11 cellular contexts compared by ENCODE assay signal in the genomic region with DNA sequence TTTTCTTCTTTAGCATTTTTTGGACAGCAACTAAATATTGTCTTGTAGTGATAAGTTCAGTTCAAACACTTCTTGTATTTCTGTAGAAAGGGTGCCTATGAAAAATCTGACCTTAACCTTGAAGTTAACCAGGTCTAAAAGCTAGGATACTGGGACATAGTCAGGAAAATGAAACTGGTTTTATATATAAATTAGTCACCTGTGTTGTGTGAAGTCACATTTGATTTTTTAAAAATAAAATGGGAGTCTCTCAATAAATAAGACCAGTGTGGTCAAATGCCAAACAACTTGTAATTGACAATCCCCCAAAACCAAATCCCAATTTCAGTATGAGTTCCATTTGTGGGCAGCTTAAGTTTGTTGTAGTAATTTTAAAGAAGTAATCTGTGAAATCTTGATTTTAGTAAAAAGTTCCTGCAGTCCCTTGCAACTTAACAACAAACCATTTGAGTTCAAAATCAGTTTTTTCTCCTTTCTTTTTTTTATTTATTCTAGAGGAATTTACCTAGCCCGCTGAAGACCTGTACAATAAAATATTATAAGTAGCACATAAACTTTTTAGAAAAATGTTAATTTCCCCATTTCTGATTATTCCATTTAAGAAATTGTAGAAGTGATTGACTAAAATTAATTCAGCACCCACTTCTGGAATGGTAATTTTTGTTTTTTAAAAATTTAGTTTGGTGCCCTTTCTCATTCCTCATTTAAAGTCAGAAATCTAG.
DNase-seq lines count a peak whose midpoint lies in the region; ATAC-seq, FAIRE-seq and TF ChIP-seq lines count a peak whose summit lies in the region.
"Had no signal": no experiment of that assay in that cellular context is flagged by ENCODE, and none has a peak within 500 bp of the region (broad histone marks: within the 10 kb centered on the region; RNA-seq: fewer than 3 reads in every experiment).

No MANE protein-coding gene starts in this region.

- peak overlapping the region; percentile 40 for H3K4me3 ChIP-seq in astrocyte (ENCODE audit: insufficient read depth, low read depth, low read length)
- no peak overlapping the region for H3K4me3 ChIP-seq in testis

- TF ChIP-seq CTCF in astrocyte (IDR thresholded peaks at IDR 0.05; ENCODE audit: insufficient read depth, low read depth, low read length) (no peak), testis (IDR thresholded peaks at IDR 0.05) (no peak)

- intact Hi-C loops in testis (cut with DNase I; ENCODE audit: low total_unique reads), result no loop called here

- peaks cover 99% of the 10 kb centered on the region for H3K79me2 ChIP-seq in astrocyte (ENCODE audit: insufficient read depth, low read length)

- H3K4me3 Mint-ChIP-seq in astrocyte (ENCODE audit: unreplicated experiment), result no peak overlapping the region
- H3K4me3 Mint-ChIP-seq: activated B cell treated with CpG ODN at 0.5 μM for 24 hours; activated naive CD4-positive, alpha-beta T cell treated with anti-CD3 and anti-CD28 coated beads for 36 hours; neural crest cell had no signal

- H3K4me1 Mint-ChIP-seq in astrocyte (ENCODE audit: low read depth, unreplicated experiment), result no peaks in the 10 kb centered on the region
- H3K4me1 Mint-ChIP-seq: neural crest cell had no signal

- peak overlapping the region; percentile 99 for H3K27ac ChIP-seq in astrocyte (ENCODE audit: low read depth, low read length)
- peak overlapping the region; percentile 94 to 100 for H3K27ac ChIP-seq in testis

- DNase-seq in HT1080 (ENCODE audit: low read depth), result peak; percentile 32
- DNase-seq in astrocyte (ENCODE audit: low read depth), result peak; percentile 39
- DNase-seq in kidney tubule cell (ENCODE audit: low spot score), result peak; percentile 1
- DNase-seq in testis, result no peak
- DNase-seq in NCI-H2196 (lab: John Stamatoyannopoulos, UW; ENCODE audit: unreplicated experiment), result no peak
- no peak for DNase-seq in effector CD4-positive, alpha-beta T cell
- DNase-seq: activated B cell treated with CpG ODN at 0.5 μM for 24 hours; activated naive CD4-positive, alpha-beta T cell treated with anti-CD3 and anti-CD28 coated beads for 36 hours; MM.1S had no signal

- H3K9ac ChIP-seq in astrocyte (ENCODE audit: low read length), result peak overlapping the region; percentile 93

- H3K4me2 ChIP-seq in astrocyte (ENCODE audit: low read length), result peak overlapping the region; percentile 94

- H3K9me3 ChIP-seq in astrocyte (ENCODE audit: insufficient read depth, low read depth, low read length) (no peaks in the 10 kb centered on the region), testis (no peaks in the 10 kb centered on the region)

- no peaks in the 10 kb centered on the region for H4K20me1 ChIP-seq in astrocyte (ENCODE audit: insufficient read depth, low read length)

- H3K36me3 ChIP-seq in astrocyte (ENCODE audit: insufficient read depth, low read length) (no peaks in the 10 kb centered on the region), testis (ENCODE audit: low read depth, missing control alignments) (no peaks in the 10 kb centered on the region)

- H3K27me3 ChIP-seq in astrocyte (ENCODE audit: insufficient read depth, low read length) (no peaks in the 10 kb centered on the region), testis (no peaks in the 10 kb centered on the region)

- H3K27ac Mint-ChIP-seq in astrocyte (ENCODE audit: unreplicated experiment), result no peak overlapping the region

- no peaks in the 10 kb centered on the region for H3K36me3 Mint-ChIP-seq in astrocyte (ENCODE audit: low read depth, unreplicated experiment)

- peaks cover 66% of the 10 kb centered on the region for H3K27me3 Mint-ChIP-seq in astrocyte (ENCODE audit: low read depth, unreplicated experiment)
- H3K27me3 Mint-ChIP-seq: activated B cell treated with CpG ODN at 0.5 μM for 24 hours had no signal

- no peaks in the 10 kb centered on the region for H3K9me3 Mint-ChIP-seq in astrocyte (ENCODE audit: unreplicated experiment)
- H3K9me3 Mint-ChIP-seq: activated B cell treated with CpG ODN at 0.5 μM for 24 hours; activated naive CD4-positive, alpha-beta T cell treated with anti-CD3 and anti-CD28 coated beads for 36 hours; neural crest cell had no signal

- no peak for TF ChIP-seq POLR2A in testis (IDR thresholded peaks at IDR 0.05)

- H3K4me1 ChIP-seq in astrocyte (ENCODE audit: insufficient read depth, low read length) (peaks cover 55% of the 10 kb centered on the region), testis (peaks cover 41% of the 10 kb centered on the region)

- no peak for ATAC-seq in GM21576 (IDR thresholded peaks at IDR 0.05; ENCODE audit: unreplicated experiment)

- FAIRE-seq in astrocyte (lab: Jason Lieb, UNC), result peak; percentile 74

- WGBS in testis, 2 donors, result 58 to 73% methylated on average over 1 of the region's 1 CpG

- H2AFZ ChIP-seq in astrocyte (ENCODE audit: low read depth, low read length), result no peak overlapping the region

Comparison
In these comparisons a context has a peak if more than half of its experiments do, and no peak if none do; other contexts are left out.
1. DNase-seq: peak in HT1080 (single experiment), astrocyte (single experiment) and kidney tubule cell (single experiment); none in testis (single experiment), NCI-H2196 (single experiment) and effector CD4-positive, alpha-beta T cell (single experiment).